ENCODE assay signal across 21 cellular contexts in the genomic region with DNA sequence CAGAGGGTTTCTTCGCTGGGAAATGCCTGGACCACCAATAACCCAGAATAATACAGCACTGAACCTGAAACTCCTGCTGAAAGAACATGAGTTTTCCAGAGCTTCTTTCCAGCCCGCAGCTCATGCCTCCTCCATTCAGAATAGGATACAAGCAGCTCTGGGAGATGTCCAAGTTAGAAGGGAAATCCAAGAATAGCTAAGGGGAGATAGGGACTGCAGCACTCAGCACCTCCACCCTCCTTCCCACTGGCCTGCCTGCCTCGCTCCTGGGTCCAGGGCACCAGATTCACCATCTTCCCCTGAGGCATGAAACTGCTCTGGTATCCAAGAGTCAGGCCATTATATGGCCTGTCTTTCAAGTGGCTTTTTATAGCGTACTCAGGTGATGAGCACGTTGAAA. TPM values are rescaled to one million over a fixed set of nuclear protein-coding genes. Genes with fewer than 3 reads are reported as not detected.
DNase-seq lines count a peak whose midpoint lies in the region; ATAC-seq and TF ChIP-seq lines count a peak whose summit lies in the region.
"Had no signal": no experiment of that assay in that cellular context is flagged by ENCODE, and none has a peak within 500 bp of the region (broad histone marks: within the 10 kb centered on the region; RNA-seq: fewer than 3 reads in every experiment).

No MANE protein-coding gene starts in this region.

- peaks cover 4% of the 10 kb centered on the region for H3K4me1 Mint-ChIP-seq in activated T-helper 17 cell treated with anti-CD3 and anti-CD28 coated beads, Interleukin-2, amount 50 U/mL, for 72 hours

- no peak for ATAC-seq in activated T-helper 17 cell treated with anti-CD3 and anti-CD28 coated beads, Interleukin-2, amount 50 U/mL, for 72 hours (replicated peaks)
- ATAC-seq in heart left ventricle = peak; percentile 58 to 97 (median 89)

- H3K4me3 Mint-ChIP-seq in activated T-helper 17 cell treated with anti-CD3 and anti-CD28 coated beads, Interleukin-2, amount 50 U/mL, for 72 hours = no peak overlapping the region
- H3K4me3 Mint-ChIP-seq: CD4-positive, alpha-beta memory T cell; HFFc6 had no signal

- H3K27ac Mint-ChIP-seq in activated T-helper 17 cell treated with anti-CD3 and anti-CD28 coated beads, Interleukin-2, amount 50 U/mL, for 72 hours = peak overlapping the region; percentile 46
- H3K27ac Mint-ChIP-seq: HFFc6 had no signal

- peaks cover 0 to 18% (median 4%) of the 10 kb centered on the region in 12 donors for H3K4me1 ChIP-seq in heart left ventricle
- peaks cover 9% of the 10 kb centered on the region for H3K4me1 ChIP-seq in testis
- H3K4me1 ChIP-seq: SJCRH30 had no signal

- no peak for TF ChIP-seq POLR2A in heart left ventricle (IDR thresholded peaks at IDR 0.05)
- TF ChIP-seq POLR2A in testis (IDR thresholded peaks at IDR 0.05) = no peak

- peaks cover 4% of the 10 kb centered on the region for H3K27me3 Mint-ChIP-seq in activated T-helper 17 cell treated with anti-CD3 and anti-CD28 coated beads, Interleukin-2, amount 50 U/mL, for 72 hours

- DNase-seq in NCI-H1105 treated with DMSO at 0.1 percent for 48 hours (lab: John Stamatoyannopoulos, UW) = peak; percentile 14
- DNase-seq in NCI-H1105 (lab: John Stamatoyannopoulos, UW) = no peak
- peak in 3 of 5 donors; percentile 18 to 50 (median 31) for DNase-seq in heart left ventricle
- no peak for DNase-seq in testis
- DNase-seq in 8988T = no peak
- no peak for DNase-seq in NCI-H524 (lab: John Stamatoyannopoulos, UW)
- DNase-seq in activated effector memory CD4-positive, alpha-beta T cell treated with anti-CD3 and anti-CD28 coated beads, Interleukin-2, amount 50 U/mL, for 16 hours = no peak
- DNase-seq: Calu3; CD4-positive, alpha-beta memory T cell; DMS53; HFFc6; NCI-H1048; NCI-H1694; NCI-H226; NCI-H69; SJCRH30 had no signal

- TF ChIP-seq CTCF in heart left ventricle (IDR thresholded peaks at IDR 0.05) = no peak
- TF ChIP-seq CTCF in testis (IDR thresholded peaks at IDR 0.05) = no peak

- H3K27me3 ChIP-seq in heart left ventricle (peaks cover 0 to 8% (median 0%) of the 10 kb centered on the region in 9 donors), testis (no peaks in the 10 kb centered on the region)
- H3K27me3 ChIP-seq: SJCRH30 had no signal

- no peaks in the 10 kb centered on the region for H3K36me3 Mint-ChIP-seq in activated T-helper 17 cell treated with anti-CD3 and anti-CD28 coated beads, Interleukin-2, amount 50 U/mL, for 72 hours (ENCODE audit: low read depth)

- intact Hi-C loops in heart left ventricle (cut with DNase I) = no loop called here
- intact Hi-C loops in testis (cut with DNase I; ENCODE audit: low total_unique reads) = no loop called here

- H3K27ac ChIP-seq in heart left ventricle (peak overlapping the region in 3 of 12 donors; percentile 13 to 24 (median 24)), testis (peak overlapping the region; percentile 22 to 39)
- H3K27ac ChIP-seq: 22Rv1, SJCRH30 had no signal

- WGBS in heart left ventricle, 4 donors = 13 to 30% (median 20%) methylated on average over 5 of the region's 5 CpGs
- 56 to 60% methylated on average over 5 of the region's 5 CpGs for WGBS in testis, 2 donors

- H3K9me3 ChIP-seq in heart left ventricle = no peaks in the 10 kb centered on the region
- H3K9me3 ChIP-seq in testis = no peaks in the 10 kb centered on the region
- H3K9me3 ChIP-seq: SJCRH30 had no signal

- no peaks in the 10 kb centered on the region for H3K36me3 ChIP-seq in heart left ventricle
- H3K36me3 ChIP-seq in testis (ENCODE audit: low read depth, missing control alignments) = no peaks in the 10 kb centered on the region
- H3K36me3 ChIP-seq: SJCRH30 had no signal

- H3K4me3 ChIP-seq in heart left ventricle = no peak overlapping the region
- no peak overlapping the region for H3K4me3 ChIP-seq in testis
- H3K4me3 ChIP-seq: SJCRH30 had no signal

- H3K9me3 Mint-ChIP-seq in activated T-helper 17 cell treated with anti-CD3 and anti-CD28 coated beads, Interleukin-2, amount 50 U/mL, for 72 hours = no peaks in the 10 kb centered on the region
- H3K9me3 Mint-ChIP-seq: HFFc6 had no signal

RNA-seq across cellular contexts. Expression of gene KRT31, which starts 4.1 kb away (rescaled TPM):
- not detected for total RNA-seq in activated T-helper 17 cell treated with anti-CD3 and anti-CD28 coated beads, Interleukin-2, amount 50 U/mL, for 72 hours
- total RNA-seq in heart left ventricle (not detected), testis (under 1 TPM in 1 of 2 donors, not detected in 1; 0.74 TPM)
- polyA plus RNA-seq in heart left ventricle (not detected), testis (ENCODE audit: insufficient read depth, low read depth, low replicate concordance) (0.53 TPM)
- total RNA-seq: Calu3; CD4-positive, alpha-beta memory T cell; H4; MCF 10A; SJCRH30 had no signal
- polyA plus RNA-seq: CD4-positive, alpha-beta memory T cell had no signal

RNA-seq across cellular contexts. Expression of gene KRT34, which starts 11.2 kb away (rescaled TPM):
- not detected for total RNA-seq in activated T-helper 17 cell treated with anti-CD3 and anti-CD28 coated beads, Interleukin-2, amount 50 U/mL, for 72 hours
- total RNA-seq in heart left ventricle (not detected), testis (under 1 TPM; 0.50 to 0.55 TPM)
- polyA plus RNA-seq in heart left ventricle (not detected), testis (ENCODE audit: insufficient read depth, low read depth, low replicate concordance) (1.2 TPM)
- total RNA-seq: Calu3; CD4-positive, alpha-beta memory T cell had no signal
- polyA plus RNA-seq: CD4-positive, alpha-beta memory T cell had no signal

RNA-seq across cellular contexts. Expression of gene KRT33B, which starts 23.7 kb away (rescaled TPM):
- not detected for total RNA-seq in activated T-helper 17 cell treated with anti-CD3 and anti-CD28 coated beads, Interleukin-2, amount 50 U/mL, for 72 hours
- not detected for total RNA-seq in heart left ventricle
- polyA plus RNA-seq in heart left ventricle = not detected
- under 1 TPM in 1 of 2 donors, not detected in 1; 0.25 TPM for total RNA-seq in testis
- polyA plus RNA-seq in testis (ENCODE audit: insufficient read depth, low read depth, low replicate concordance) = not detected
- total RNA-seq: Calu3; CD4-positive, alpha-beta memory T cell; H4; MCF 10A; SJCRH30 had no signal
- polyA plus RNA-seq: CD4-positive, alpha-beta memory T cell had no signal

RNA-seq across cellular contexts. Expression of gene KRT37, which starts 31.1 kb away (rescaled TPM):
- total RNA-seq in activated T-helper 17 cell treated with anti-CD3 and anti-CD28 coated beads, Interleukin-2, amount 50 U/mL, for 72 hours = not detected
- total RNA-seq in heart left ventricle (not detected), testis (not detected)
- polyA plus RNA-seq in heart left ventricle (not detected), testis (ENCODE audit: insufficient read depth, low read depth, low replicate concordance) (not detected)
- total RNA-seq: Calu3; CD4-positive, alpha-beta memory T cell; H4; HFFc6; MCF 10A; SJCRH30 had no signal
- polyA plus RNA-seq: BJ; CD4-positive, alpha-beta memory T cell had no signal

RNA-seq across cellular contexts. Expression of gene KRT33A, which starts 42.7 kb away (rescaled TPM):
- total RNA-seq in activated T-helper 17 cell treated with anti-CD3 and anti-CD28 coated beads, Interleukin-2, amount 50 U/mL, for 72 hours = not detected
- total RNA-seq in heart left ventricle (not detected), testis (1 to 10 TPM in 1 of 2 donors, under 1 TPM in 1; 0.50 to 3.1 TPM)
- polyA plus RNA-seq in heart left ventricle (not detected), testis (ENCODE audit: insufficient read depth, low read depth, low replicate concordance) (2.3 TPM)
- total RNA-seq: Calu3; CD4-positive, alpha-beta memory T cell; H4; HFFc6; MCF 10A; SJCRH30 had no signal
- polyA plus RNA-seq: BJ; CD4-positive, alpha-beta memory T cell had no signal

Comparison
In these comparisons a context has a peak if more than half of its experiments do, and no peak if none do; other contexts are left out.
1. DNase-seq: peak in NCI-H1105 treated with DMSO at 0.1 percent for 48 hours (single experiment) and heart left ventricle (3 of 5); none in NCI-H1105 (single experiment), testis (single experiment), 8988T (single experiment), NCI-H524 (0 of 2) and activated effector memory CD4-positive, alpha-beta T cell treated with anti-CD3 and anti-CD28 coated beads, Interleukin-2, amount 50 U/mL, for 16 hours (single experiment).